1 cellular context compared by ENCODE assay signal in the genomic region with DNA sequence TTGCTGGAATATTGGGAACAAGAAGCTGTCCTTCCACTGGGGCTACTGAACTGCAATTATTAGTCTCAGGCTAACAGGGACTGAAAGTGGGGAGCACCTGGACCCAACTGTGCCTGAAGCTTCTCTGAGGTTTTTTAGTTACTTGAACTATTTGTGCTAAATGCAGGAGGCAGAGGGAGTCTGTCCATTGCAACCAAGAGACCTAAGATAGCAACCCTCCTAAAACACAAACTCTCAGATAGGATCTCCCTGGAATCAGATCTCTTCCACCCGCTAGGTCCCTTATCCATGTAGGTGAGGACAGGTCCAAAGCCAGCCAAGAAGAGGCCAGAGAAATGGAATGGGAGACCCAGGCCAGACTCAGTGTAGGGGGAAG.
A peak's percentile ranks its signal among the peaks of the same experiment; 100 is the strongest.
TF ChIP-seq lines count a peak whose summit lies in the region.

No MANE protein-coding gene starts in this region.

TF ChIP-seq in K562, 482 proteins besides CTCF, POLR2A, EP300 and RAD21 (continued from another document):
- TF ChIP-seq GATAD2A (IDR thresholded peaks at IDR 0.05) = no peak
- 0 out of 4 replicates have a peak, but pooled peaks of 1 of the 2 experiments have one; percentile 13 for TF ChIP-seq KDM4B (IDR thresholded peaks at IDR 0.05; ENCODE audit: borderline replicate concordance in 2 of 2, low read depth in 1 of 2)
- no peak for TF ChIP-seq ZSCAN32 (CRISPR knock-in tag; IDR thresholded peaks at IDR 0.05)
- TF ChIP-seq PTRF (tag; IDR thresholded peaks at IDR 0.05) = no peak
- no peak for TF ChIP-seq DACH1 (IDR thresholded peaks at IDR 0.05; ENCODE audit: partially characterized antibody)
TF ChIP-seq in K562: peak in this region for 2.
